ENCODE assay signal across 8 cellular contexts in the genomic region with DNA sequence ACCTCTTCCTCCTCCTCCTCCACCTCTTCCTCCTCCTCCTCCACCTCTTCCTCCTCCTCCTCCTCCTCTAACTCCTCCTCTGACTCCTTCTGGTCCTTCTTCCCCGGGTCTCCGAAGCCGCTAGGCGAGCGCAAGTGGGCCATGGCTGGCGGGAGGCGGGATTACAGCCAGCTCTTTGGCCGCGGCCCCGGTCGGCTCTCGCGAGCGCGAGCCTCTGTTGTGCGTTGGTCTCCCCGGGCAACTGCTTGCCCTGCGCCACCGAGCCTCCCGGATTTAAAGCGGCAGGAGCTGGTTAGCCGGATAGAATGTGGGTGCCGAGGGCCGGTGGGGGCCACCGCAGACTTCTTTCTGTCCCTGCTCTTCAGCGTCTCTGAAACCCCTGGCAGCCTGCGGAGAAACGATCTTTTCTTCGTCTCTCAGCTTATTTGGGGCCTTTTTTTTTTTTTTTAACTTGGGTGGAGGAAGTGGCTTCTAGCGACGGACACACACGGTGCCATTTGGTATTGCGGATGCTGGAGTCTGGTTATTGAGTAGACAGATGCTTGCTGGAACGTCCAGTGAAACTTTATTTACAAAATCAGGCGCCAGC. TPM values are rescaled to one million over a fixed set of nuclear protein-coding genes. Genes with fewer than 3 reads are reported as not detected.
DNase-seq lines count a peak whose midpoint lies in the region; ATAC-seq, FAIRE-seq and TF ChIP-seq lines count a peak whose summit lies in the region.

A gene (minus strand): TSS at position 165 of the 589 bp plus-strand sequence. CDS start 22 bp downstream, at position 143.

- H3K4me1 ChIP-seq in NT2/D1 (ENCODE audit: insufficient read depth, insufficient read length) = no peaks in the 10 kb centered on the region
- peaks cover 18% of the 10 kb centered on the region for H3K4me1 ChIP-seq in mononuclear cell (ENCODE audit: insufficient read depth, low read length)

- no peaks in the 10 kb centered on the region; the same call in 1 of the 2 replicates for H3K9me3 ChIP-seq in NT2/D1 (ENCODE audit: insufficient read depth, low read length)
- no peaks in the 10 kb centered on the region for H3K9me3 ChIP-seq in mononuclear cell (ENCODE audit: low read depth, low read length)

- H3K9ac ChIP-seq in NT2/D1 (ENCODE audit: insufficient read length, low read depth) = peak within 1 kb of the TSS; percentile 85

- peak; percentile 32 for TF ChIP-seq CTCF in epithelial cell of esophagus (IDR thresholded peaks at IDR 0.05; ENCODE audit: insufficient read depth, low read depth, low read length, missing control alignments)

- H3K36me3 ChIP-seq in NT2/D1 (ENCODE audit: insufficient read depth, insufficient read length, low read length) = no peaks in the 10 kb centered on the region

- DNase-seq in D341Med (ENCODE audit: low spot score) (peak; percentile 93), HTR-8/SVneo (ENCODE audit: insufficient read length, low spot score) (peak; percentile 90), NT2/D1 (ENCODE audit: low read depth, low spot score) (peak; percentile 86), epithelial cell of esophagus (ENCODE audit: low read depth) (peak; percentile 91)
- peak; percentile 91 for DNase-seq in activated CD8-positive, alpha-beta memory T cell treated with anti-CD3 and anti-CD28 coated beads, Interleukin-2, amount 50 U/mL, for 48 hours
- peak; percentile 53 to 57 for DNase-seq in stimulated activated CD8-positive, alpha-beta memory T cell treated with anti-CD3 and anti-CD28 coated beads, Interleukin-4, amount 100 ng/mL, for 1 hour (ENCODE audit: low read depth in 2 of 2, low spot score in 1 of 2)

- H3K4me3 ChIP-seq in NT2/D1 (ENCODE audit: insufficient read length, low read depth) = peak within 1 kb of the TSS; percentile 60
- peak within 1 kb of the TSS; percentile 51 for H3K4me3 ChIP-seq in epithelial cell of esophagus (ENCODE audit: low read length)
- peak within 1 kb of the TSS; percentile 75 for H3K4me3 ChIP-seq in mononuclear cell (ENCODE audit: low read length)

- ATAC-seq in GM21381 (IDR thresholded peaks at IDR 0.05; ENCODE audit: unreplicated experiment) = peak; percentile 98

- H3K27me3 ChIP-seq in NT2/D1 (ENCODE audit: insufficient read depth, insufficient read length) (no peaks in the 10 kb centered on the region), mononuclear cell (ENCODE audit: insufficient read depth, low read length) (no peaks in the 10 kb centered on the region)

- FAIRE-seq in HTR-8/SVneo (lab: Jason Lieb, UNC) = peak; percentile 13

RNA-seq across cellular contexts. Expression of the gene that starts here (rescaled TPM):
- total RNA-seq in mononuclear cell = 0.21 TPM

Comparison
In these comparisons a context has a peak if more than half of its experiments do, and no peak if none do; other contexts are left out.
1. Peak in every context shown above with its lines: DNase-seq, ATAC-seq and H3K4me3 ChIP-seq.